In genomic region chr3:3600665-3601340, GRCh38 we compare ENCODE assay signal across 21 cellular contexts.
"Had no signal": no experiment of that assay in that cellular context is flagged by ENCODE, and none has a peak within 500 bp of the region (broad histone marks: within the 10 kb centered on the region; RNA-seq: fewer than 3 reads in every experiment).

No MANE protein-coding gene starts in this region.

- DNase-seq: activated CD4-positive, alpha-beta T cell treated with anti-CD3 and anti-CD28 coated beads for 1 hour; activated CD4-positive, alpha-beta T cell treated with anti-CD3 and anti-CD28 coated beads, Interleukin-2, amount 10 ng/mL, durations not matched to agents 24 days and 14 days; activated CD4-positive, alpha-beta T cell treated with anti-CD3 and anti-CD28 coated beads, Interleukin-2, amount 50 U/mL, for 48 hours; activated CD8-positive, alpha-beta memory T cell treated with anti-CD3 and anti-CD28 coated beads, Interleukin-2, amount 10 ng/mL, durations not matched to agents 7 days and 5 days; activated effector memory CD4-positive, alpha-beta T cell treated with Interleukin-2 at 50 U/mL for 16 hours; activated naive CD4-positive, alpha-beta T cell; activated T-cell treated with anti-CD3 and anti-CD28 coated beads, Interleukin-2, amount 50 U/mL, for 24 hours; aorta; central memory CD4-positive, alpha-beta T cell; Karpas-422; NCI-H146; NCI-H187 treated with DMSO at 0.1 percent for 48 hours; NCI-H2081 treated with DMSO at 0.1 percent for 48 hours; NCI-H446; NCI-H524; NCI-H748 treated with DMSO at 0.1 percent for 48 hours; SIG-M5; T-helper 17 cell; T-helper 9 cell had no signal

- FAIRE-seq: bronchial epithelial cell had no signal

- ATAC-seq: activated CD8-positive, alpha-beta memory T cell treated with anti-CD3 and anti-CD28 coated beads, Interleukin-2, amount 10 ng/mL, durations not matched to agents 7 days and 5 days; T-helper 17 cell; WTC11 had no signal
